In the genomic region with DNA sequence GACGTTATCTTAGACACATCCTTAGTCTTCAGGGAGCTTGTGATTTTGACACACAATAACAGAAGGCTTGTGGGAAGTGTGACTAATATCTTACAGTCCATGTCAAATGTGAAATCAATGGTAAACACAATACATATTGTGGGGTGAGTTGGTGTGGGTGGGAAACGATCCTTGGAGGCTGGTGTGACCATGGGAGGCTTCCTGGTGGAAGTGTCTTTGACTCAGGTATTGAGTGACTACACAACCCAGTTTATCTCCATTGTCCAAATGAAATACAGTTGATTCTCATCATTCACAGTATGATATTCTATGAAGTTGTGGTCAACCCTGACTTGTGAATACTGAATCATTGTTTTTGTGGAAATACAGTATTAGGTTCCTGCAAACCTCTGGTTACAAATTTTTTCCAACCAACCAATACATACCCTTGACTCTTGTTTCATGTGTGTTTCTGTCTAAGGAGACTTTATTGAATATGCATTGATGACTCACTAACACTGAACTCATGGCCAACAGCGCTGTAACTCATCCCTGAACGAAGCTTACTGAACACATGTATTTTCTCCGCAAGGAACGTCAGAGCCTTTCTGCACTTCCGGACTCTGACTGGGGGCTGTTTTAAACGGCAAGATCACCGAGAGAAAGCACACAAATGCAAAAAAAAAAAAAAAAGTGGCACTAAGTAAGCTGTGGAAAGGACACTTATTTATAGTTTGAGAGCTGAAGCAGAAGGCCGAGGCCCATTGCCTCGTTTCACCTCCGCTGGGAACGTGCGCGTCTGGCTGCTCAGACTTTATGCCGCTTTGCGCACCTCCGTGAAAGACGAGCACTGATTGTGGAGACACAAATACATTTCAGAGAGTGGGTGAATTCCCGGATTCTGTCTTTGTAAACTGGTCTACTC, we compare ENCODE assay signal across 10 cellular contexts. TPM values are rescaled to one million over a fixed set of nuclear protein-coding genes. Genes with fewer than 3 reads are reported as not detected.
DNase-seq lines count a peak whose midpoint lies in the region; ATAC-seq, FAIRE-seq and TF ChIP-seq lines count a peak whose summit lies in the region.
"Had no signal": no experiment of that assay in that cellular context is flagged by ENCODE, and none has a peak within 500 bp of the region (broad histone marks: within the 10 kb centered on the region; RNA-seq: fewer than 3 reads in every experiment).

No MANE protein-coding gene starts in this region.

- H3K4me3 ChIP-seq in fibroblast of pulmonary artery (replicated peaks; ENCODE audit: low read depth, low read length) = no peak overlapping the region

- peak; percentile 62 for DNase-seq in activated CD8-positive, alpha-beta memory T cell treated with anti-CD3 and anti-CD28 coated beads for 24 hours
- no peak for DNase-seq in activated CD8-positive, alpha-beta memory T cell treated with anti-CD3 and anti-CD28 coated beads, Interleukin-2, amount 50 U/mL, for 4 hours
- peak; percentile 45 for DNase-seq in activated CD8-positive, alpha-beta memory T cell treated with anti-CD3 and anti-CD28 coated beads, Interleukin-2, amount 10 ng/mL, durations not matched to agents 7 days and 5 days
- DNase-seq in fibroblast of pulmonary artery (ENCODE audit: low read depth) = peak; percentile 71
- peak; percentile 62 for DNase-seq in stimulated activated CD8-positive, alpha-beta memory T cell treated with anti-CD3 and anti-CD28 coated beads, Interleukin-4, amount 100 ng/mL, for 48 hours
- no peak for DNase-seq in LoVo (ENCODE audit: low spot score)
- DNase-seq in HTR-8/SVneo (ENCODE audit: insufficient read length, low spot score) = no peak
- DNase-seq in dedifferentiated amniotic fluid mesenchymal stem cell (ENCODE audit: extremely low spot score) = no peak

- CTCF ChIA-PET in activated CD8-positive, alpha-beta memory T cell treated with anti-CD3 and anti-CD28 coated beads, Interleukin-2, amount 10 ng/mL, durations not matched to agents 7 days and 5 days (lab: Charles Lee) = no interaction called here

- H3K27ac Mint-ChIP-seq in activated CD8-positive, alpha-beta memory T cell treated with anti-CD3 and anti-CD28 coated beads, Interleukin-2, amount 10 ng/mL, durations not matched to agents 7 days and 5 days = no peak overlapping the region
- H3K27ac Mint-ChIP-seq: B cell; naive thymus-derived CD4-positive, alpha-beta T cell had no signal

- TF ChIP-seq CTCF in fibroblast of pulmonary artery (IDR thresholded peaks at IDR 0.05; ENCODE audit: low read length, missing control alignments) = no peak

- peak; percentile 70 for ATAC-seq in activated CD8-positive, alpha-beta memory T cell treated with anti-CD3 and anti-CD28 coated beads, Interleukin-2, amount 10 ng/mL, durations not matched to agents 7 days and 5 days
- ATAC-seq: naive thymus-derived CD4-positive, alpha-beta T cell had no signal

- no peak overlapping the region for H3K4me3 Mint-ChIP-seq in activated CD8-positive, alpha-beta memory T cell treated with anti-CD3 and anti-CD28 coated beads, Interleukin-2, amount 10 ng/mL, durations not matched to agents 7 days and 5 days
- H3K4me3 Mint-ChIP-seq: B cell; naive thymus-derived CD4-positive, alpha-beta T cell had no signal

- FAIRE-seq in HTR-8/SVneo (lab: Jason Lieb, UNC) = no peak

- peaks cover 12% of the 10 kb centered on the region for H3K27me3 Mint-ChIP-seq in activated CD8-positive, alpha-beta memory T cell treated with anti-CD3 and anti-CD28 coated beads, Interleukin-2, amount 10 ng/mL, durations not matched to agents 7 days and 5 days
- H3K27me3 Mint-ChIP-seq: B cell had no signal

- H3K4me1 Mint-ChIP-seq in activated CD8-positive, alpha-beta memory T cell treated with anti-CD3 and anti-CD28 coated beads, Interleukin-2, amount 10 ng/mL, durations not matched to agents 7 days and 5 days = peaks cover 14% of the 10 kb centered on the region

- no peaks in the 10 kb centered on the region for H3K36me3 Mint-ChIP-seq in activated CD8-positive, alpha-beta memory T cell treated with anti-CD3 and anti-CD28 coated beads, Interleukin-2, amount 10 ng/mL, durations not matched to agents 7 days and 5 days
- H3K36me3 Mint-ChIP-seq: naive thymus-derived CD4-positive, alpha-beta T cell had no signal

- H3K9me3 Mint-ChIP-seq in activated CD8-positive, alpha-beta memory T cell treated with anti-CD3 and anti-CD28 coated beads, Interleukin-2, amount 10 ng/mL, durations not matched to agents 7 days and 5 days (ENCODE audit: low read depth) = no peaks in the 10 kb centered on the region
- H3K9me3 Mint-ChIP-seq: naive thymus-derived CD4-positive, alpha-beta T cell had no signal

RNA-seq across cellular contexts. Expression of a gene that starts 58.9 kb away (rescaled TPM):
- total RNA-seq in activated CD8-positive, alpha-beta memory T cell treated with anti-CD3 and anti-CD28 coated beads, Interleukin-2, amount 10 ng/mL, durations not matched to agents 7 days and 5 days = under 1 TPM; 0.42 to 0.91 TPM

Comparison
In these comparisons a context has a peak if more than half of its experiments do, and no peak if none do; other contexts are left out.
1. DNase-seq: peak in activated CD8-positive, alpha-beta memory T cell treated with anti-CD3 and anti-CD28 coated beads for 24 hours (single experiment), activated CD8-positive, alpha-beta memory T cell treated with anti-CD3 and anti-CD28 coated beads, Interleukin-2, amount 10 ng/mL, durations not matched to agents 7 days and 5 days (single experiment), fibroblast of pulmonary artery (single experiment) and stimulated activated CD8-positive, alpha-beta memory T cell treated with anti-CD3 and anti-CD28 coated beads, Interleukin-4, amount 100 ng/mL, for 48 hours (single experiment); none in activated CD8-positive, alpha-beta memory T cell treated with anti-CD3 and anti-CD28 coated beads, Interleukin-2, amount 50 U/mL, for 4 hours (single experiment), LoVo (single experiment), HTR-8/SVneo (single experiment) and dedifferentiated amniotic fluid mesenchymal stem cell (single experiment).